In genomic region chr1:32101233-32101681, GRCh38 we compare ENCODE assay signal across 13 cellular contexts. TPM values are rescaled to one million over a fixed set of nuclear protein-coding genes. Genes with fewer than 3 reads are reported as not detected.
DNase-seq lines count a peak whose midpoint lies in the region; ATAC-seq, FAIRE-seq and TF ChIP-seq lines count a peak whose summit lies in the region.
"Had no signal": no experiment of that assay in that cellular context is flagged by ENCODE, and none has a peak within 500 bp of the region (broad histone marks: within the 10 kb centered on the region; RNA-seq: fewer than 3 reads in every experiment).

No MANE protein-coding gene starts in this region.

- ATAC-seq in RWPE2 (ENCODE audit: low read depth) (peak; percentile 56), HG03280 (IDR thresholded peaks at IDR 0.05; ENCODE audit: unreplicated experiment) (no peak)
- ATAC-seq: activated CD4-positive, CD25-positive, alpha-beta regulatory T cell treated with anti-CD3 and anti-CD28 coated beads, Interleukin-2, amount 50 U/mL, for 24 hours; stimulated activated naive CD8-positive, alpha-beta T cell treated with anti-CD3 and anti-CD28 coated beads, Interleukin-15, amount 100 ng/mL, for 72 hours had no signal

- no peak for TF ChIP-seq POLR2A in tibial nerve (IDR thresholded peaks at IDR 0.05)

- H3K4me1 ChIP-seq in RWPE2 (ENCODE audit: insufficient read depth, poor library complexity, severe bottlenecking) (peaks cover 8% of the 10 kb centered on the region), small intestine (ENCODE audit: control insufficient read depth in 2 of 2, insufficient read depth in 1 of 2, low read depth in 1 of 2, low read length in 1 of 2) (no peaks in the 10 kb centered on the region), tibial nerve (no peaks in the 10 kb centered on the region)
- H3K4me1 ChIP-seq: esophagus muscularis mucosa had no signal

- H3K4me3 ChIP-seq in RWPE2 (ENCODE audit: severe bottlenecking) = no peak overlapping the region
- no peak overlapping the region for H3K4me3 ChIP-seq in small intestine (ENCODE audit: low read depth in 1 of 2, low read length in 2 of 2)
- H3K4me3 ChIP-seq in tibial nerve = no peak overlapping the region
- H3K4me3 ChIP-seq: esophagus muscularis mucosa had no signal

- TF ChIP-seq CTCF in RWPE2 (IDR thresholded peaks at IDR 0.05; ENCODE audit: poor library complexity, severe bottlenecking) = no peak
- no peak for TF ChIP-seq CTCF in tibial nerve (IDR thresholded peaks at IDR 0.05)

- DNase-seq in HCEC 1CT = peak; percentile 80
- DNase-seq in RWPE2 (ENCODE audit: low spot score) = no peak
- DNase-seq in fibroblast of peridontal ligament (ENCODE audit: extremely low read depth) = peak; percentile 85
- peak; percentile 47 for DNase-seq in small intestine
- no peak for DNase-seq in tibial nerve (ENCODE audit: low spot score in 2 of 2)
- no peak for DNase-seq in NCI-H2081 (lab: John Stamatoyannopoulos, UW)
- DNase-seq in NCI-H446 (lab: John Stamatoyannopoulos, UW) = no peak
- DNase-seq: NCI-H524; stimulated activated CD4-positive, alpha-beta T cell treated with anti-CD3 and anti-CD28 coated beads, Interleukin-4, amount 100 ng/mL, for 1 hour; stimulated activated naive CD8-positive, alpha-beta T cell treated with anti-CD3 and anti-CD28 coated beads, Interleukin-15, amount 100 ng/mL, for 72 hours had no signal

- FAIRE-seq in small intestine (lab: Jason Lieb, UNC) = no peak

- no peak for TF ChIP-seq EP300 in tibial nerve (IDR thresholded peaks at IDR 0.05)

- H3K27me3 ChIP-seq in RWPE2 (ENCODE audit: insufficient read depth, poor library complexity, severe bottlenecking) (no peaks in the 10 kb centered on the region), small intestine (ENCODE audit: control insufficient read depth in 2 of 2, insufficient read depth in 2 of 2, low read length in 2 of 2) (no peaks in the 10 kb centered on the region), tibial nerve (no peaks in the 10 kb centered on the region)
- H3K27me3 ChIP-seq: esophagus muscularis mucosa had no signal

- H3K36me3 ChIP-seq in RWPE2 (ENCODE audit: low read depth) (peaks cover 40% of the 10 kb centered on the region), small intestine (ENCODE audit: control insufficient read depth in 2 of 2, insufficient read depth in 2 of 2, low read length in 2 of 2) (peaks cover 0 to 3% of the 10 kb centered on the region in 2 donors), tibial nerve (peaks cover 0 to 62% (median 0%) of the 10 kb centered on the region in 3 donors)

- WGBS in small intestine, 3 donors = 98 to 100% (median 100%) methylated on average over 1 of the region's 1 CpG
- WGBS in tibial nerve, 2 donors = 93 to 100% methylated on average over 1 of the region's 1 CpG

- H3K27ac ChIP-seq in RWPE2 (ENCODE audit: poor library complexity, severe bottlenecking) (peak overlapping the region; percentile 40), small intestine (ENCODE audit: low read depth in 1 of 2, low read length in 1 of 2) (no peak overlapping the region), tibial nerve (no peak overlapping the region)
- H3K27ac ChIP-seq: esophagus muscularis mucosa had no signal

- H3K9me3 ChIP-seq in RWPE2 (ENCODE audit: severe bottlenecking) = no peaks in the 10 kb centered on the region
- H3K9me3 ChIP-seq in small intestine (ENCODE audit: control insufficient read depth, low read depth) = no peaks in the 10 kb centered on the region
- H3K9me3 ChIP-seq in tibial nerve = no peaks in the 10 kb centered on the region
- H3K9me3 ChIP-seq: esophagus muscularis mucosa had no signal

RNA-seq across cellular contexts. Expression of gene KPNA6, which starts 6.6 kb away (rescaled TPM):
- polyA plus RNA-seq in small intestine = 10 to 100 TPM in 1 of 3 donors, 1 to 10 TPM in 2; 5.4 to 10.9 (median 7.4) TPM
- total RNA-seq in tibial nerve = 10 to 100 TPM; 30.3 to 39.3 (median 33.5) TPM

RNA-seq across cellular contexts. Expression of gene TMEM39B, which starts 28.5 kb away (rescaled TPM):
- polyA plus RNA-seq in small intestine = 10 to 100 TPM in 1 of 3 donors, 1 to 10 TPM in 2; 4.2 to 11.5 (median 4.6) TPM
- 10 to 100 TPM in 2 of 4 donors, 1 to 10 TPM in 2; 3.7 to 13.2 (median 7.3) TPM for total RNA-seq in tibial nerve

Comparison
In these comparisons a context has a peak if more than half of its experiments do, and no peak if none do; other contexts are left out.
1. DNase-seq: peak in HCEC 1CT (single experiment), fibroblast of peridontal ligament (single experiment) and small intestine (single experiment); none in RWPE2 (single experiment), tibial nerve (0 of 2), NCI-H2081 (0 of 2) and NCI-H446 (0 of 2).